1 cellular context compared by ENCODE assay signal in genomic region chr2:54967759-54968365, GRCh38.
TF ChIP-seq lines count a peak whose summit lies in the region.

No MANE protein-coding gene starts in this region.

TF ChIP-seq in HepG2, 621 proteins besides CTCF, POLR2A, EP300 and RAD21 (continued from another document):
- TF ChIP-seq ZBTB2 (CRISPR knock-in tag; IDR thresholded peaks at IDR 0.05; ENCODE audit: low read depth): no peak
